8 cellular contexts compared by ENCODE assay signal in the genomic region with DNA sequence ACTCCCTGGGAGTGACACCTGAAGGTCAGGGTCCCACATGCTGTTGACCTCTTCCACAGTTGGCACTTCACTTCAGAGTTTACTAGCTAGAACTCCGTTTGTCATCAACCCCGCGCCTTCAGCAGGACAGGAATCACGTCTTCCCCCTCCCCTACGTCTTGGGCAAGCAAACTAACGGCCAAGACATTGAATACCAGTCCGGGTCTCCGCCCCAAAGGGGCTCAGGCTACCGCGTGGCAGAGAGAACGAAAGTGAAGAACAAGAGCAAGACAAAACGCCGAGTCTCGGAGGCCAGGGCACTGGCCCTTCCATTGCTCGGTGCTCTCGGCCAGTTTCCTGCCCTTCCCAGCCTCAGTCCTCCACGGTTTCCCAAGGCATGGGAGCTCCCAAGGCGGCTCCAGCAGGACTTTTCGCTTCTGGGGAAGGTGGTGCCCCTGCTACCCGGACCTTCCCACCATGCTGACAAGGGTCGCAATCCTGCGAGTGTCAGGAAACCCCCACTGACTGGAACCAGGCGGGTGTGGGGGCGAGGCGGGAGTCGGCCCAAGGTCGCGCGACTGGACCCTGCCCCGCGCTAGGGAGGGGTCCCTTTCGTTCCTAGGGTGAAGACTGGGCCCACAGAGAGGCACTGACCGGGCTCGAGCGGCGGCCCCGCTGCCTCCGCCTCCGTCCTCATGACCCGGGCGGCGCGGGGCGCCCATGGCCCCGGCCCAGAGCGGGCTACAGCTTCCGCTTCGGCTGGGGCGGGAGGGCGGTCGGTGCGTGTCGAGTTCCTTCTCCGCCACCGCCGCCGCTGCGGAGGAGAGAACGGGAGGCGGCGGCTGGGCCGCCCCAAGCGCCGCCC. TPM values are rescaled to one million over a fixed set of nuclear protein-coding genes. Genes with fewer than 3 reads are reported as not detected.
DNase-seq lines count a peak whose midpoint lies in the region; ATAC-seq lines count a peak whose summit lies in the region.

TSS of gene GUCD1 (minus strand) at position 823 of the 844 bp plus-strand sequence. CDS start at position 676, 147 bp downstream.

- DNase-seq in caudate nucleus (lab: John Stamatoyannopoulos, UW) (peak in 6 of 61 donors; percentile 22 to 50 (median 34)), kidney glomerular epithelial cell (lab: John Stamatoyannopoulos, UW) (peak; percentile 25), DMS153 treated with DMSO at 0.1 percent for 48 hours (lab: John Stamatoyannopoulos, UW; ENCODE audit: unreplicated experiment) (no peak), OCI-M2 (lab: John Stamatoyannopoulos, UW; ENCODE audit: unreplicated experiment) (no peak)
- DNase-seq in stimulated activated CD4-positive, alpha-beta T cell treated with anti-CD3 and anti-CD28 coated beads, Interleukin-1b, Interleukin-23, amount 100 ng/mL, for 24 hours (ENCODE audit: low read depth in 4 of 4, low spot score in 1 of 4) = peak in 3 of 4 experiments; percentile 7 to 16 (median 14)

- ATAC-seq in GM18498 (IDR thresholded peaks at IDR 0.05; ENCODE audit: unreplicated experiment) (peak; percentile 1), HG02973 (IDR thresholded peaks at IDR 0.05; ENCODE audit: unreplicated experiment) (peak; percentile 3)

- intact Hi-C loops in T-helper 1 cell treated with Interleukin-12 subunit alpha and Interleukin-12 subunit beta and Interleukin-4 antibody, amounts not matched to agents 30 ng/mL and 1 ng/mL, for 36 hours (cut with micrococcal nuclease) = loop anchor here (1.0 to 5.0 kb wide), 13 partner anchors 29 to 787 kb away; partner anchors contain the start of genes CHCHD10, LRRC75B, MIF and SGSM1

- peak within 1 kb of the TSS; percentile 94 for H3K27ac ChIP-seq in caudate nucleus (ENCODE audit: low read depth, low read length)

RNA-seq across cellular contexts. Expression of gene GUCD1, which starts in this region (rescaled TPM):
- total RNA-seq in T-helper 1 cell treated with Interleukin-12 subunit alpha and Interleukin-12 subunit beta and Interleukin-4 antibody, amounts not matched to agents 30 ng/mL and 1 ng/mL, for 36 hours = 128 and 144 TPM in 2 replicates

Comparison
In these comparisons a context has a peak if more than half of its experiments do, and no peak if none do; other contexts are left out.
1. DNase-seq: peak in kidney glomerular epithelial cell (single experiment) and stimulated activated CD4-positive, alpha-beta T cell treated with anti-CD3 and anti-CD28 coated beads, Interleukin-1b, Interleukin-23, amount 100 ng/mL, for 24 hours (3 of 4); none in DMS153 treated with DMSO at 0.1 percent for 48 hours (single experiment) and OCI-M2 (single experiment).